In genomic region chr14:56341766-56342418, GRCh38 we compare ENCODE assay signal across 11 cellular contexts.
DNase-seq lines count a peak whose midpoint lies in the region; ATAC-seq, FAIRE-seq and TF ChIP-seq lines count a peak whose summit lies in the region.
"Had no signal": no experiment of that assay in that cellular context is flagged by ENCODE, and none has a peak within 500 bp of the region (broad histone marks: within the 10 kb centered on the region; RNA-seq: fewer than 3 reads in every experiment).

No MANE protein-coding gene starts in this region.

- no peak overlapping the region for H3K4me2 ChIP-seq in PC-3 (ENCODE audit: low read length)

- CTCF ChIA-PET in PC-3 (lab: Charles Lee) = interaction anchor here (0.7 kb wide), 1 partner anchor 636 kb away, joined by 3 read pairs; no protein-coding TSS in a partner anchor

- no peaks in the 10 kb centered on the region for H3K79me2 ChIP-seq in PC-3 (ENCODE audit: low read length)

- peak overlapping the region in 10 of 12 donors; percentile 0 to 71 (median 12) for H3K27ac ChIP-seq in heart left ventricle
- H3K27ac ChIP-seq in PC-3 (ENCODE audit: low read length) = no peak overlapping the region

- H3K27me3 ChIP-seq in heart left ventricle (no peaks in the 10 kb centered on the region), PC-3 (ENCODE audit: low read length) (peaks cover 31% of the 10 kb centered on the region; the same call in 1 of the 2 replicates)

- no peak for TF ChIP-seq CTCF in heart left ventricle (IDR thresholded peaks at IDR 0.05)
- no peak for TF ChIP-seq CTCF in PC-3 (conservative IDR thresholded peaks at IDR 0.05; ENCODE audit: low read depth, low read length)

- H3K4me3 ChIP-seq in heart left ventricle (no peak overlapping the region), PC-3 (ENCODE audit: low read length) (no peak overlapping the region)

- no peak for TF ChIP-seq POLR2A in heart left ventricle (IDR thresholded peaks at IDR 0.05)

- no peaks in the 10 kb centered on the region for H3F3A ChIP-seq in PC-3 (ENCODE audit: low read length, unreplicated experiment)

- 0 out of 2 replicates have a peak overlapping the region, but pooled peaks have one; percentile 1 for H2AFZ ChIP-seq in PC-3 (ENCODE audit: low read length)

- DNase-seq in heart left ventricle (no peak), cardiac septum (ENCODE audit: low spot score) (no peak), PC-3 (no peak), hepatic stellate cell (ENCODE audit: low spot score) (peak; percentile 29), urothelium cell line (ENCODE audit: low spot score) (no peak), DMS53 (lab: John Stamatoyannopoulos, UW) (no peak), kidney tubule cell (ENCODE audit: low spot score) (no peak)
- DNase-seq: activated CD4-positive, alpha-beta T cell treated with anti-CD3 and anti-CD28 coated beads, Interleukin-2, amount 50 U/mL, for 1 hour; MM.1S had no signal

- FAIRE-seq in urothelium cell line (lab: Jason Lieb, UNC) = peak; percentile 9

- peaks cover 0 to 33% (median 21%) of the 10 kb centered on the region in 12 donors for H3K4me1 ChIP-seq in heart left ventricle
- H3K4me1 ChIP-seq in PC-3 (ENCODE audit: insufficient read depth, low read length) = peaks cover 3% of the 10 kb centered on the region; the same call in 1 of the 2 replicates

- no peaks in the 10 kb centered on the region for H3K9me2 ChIP-seq in PC-3 (replicated peaks; ENCODE audit: low read length)

- H3K9ac ChIP-seq in PC-3 (ENCODE audit: low read length) = no peak overlapping the region

- ATAC-seq in heart left ventricle = peak in 1 of 4 donors; percentile 4
- ATAC-seq in PC-3 = no peak
- ATAC-seq in GM21360 (IDR thresholded peaks at IDR 0.05; ENCODE audit: unreplicated experiment) = no peak
- ATAC-seq: Panc1 had no signal

- POLR2A ChIA-PET in PC-3 (lab: Charles Lee; ENCODE audit: unreplicated experiment) = no interaction called here

- 36 to 49% (median 41%) methylated on average over 7 of the region's 7 CpGs for WGBS in heart left ventricle, 4 donors

- no peaks in the 10 kb centered on the region for H3K36me3 ChIP-seq in heart left ventricle
- no peaks in the 10 kb centered on the region for H3K36me3 ChIP-seq in PC-3 (ENCODE audit: low read depth, low read length)

- intact Hi-C loops in heart left ventricle (cut with DNase I) (loop anchor here in 9 of 10 donors (2.0 to 10.0 kb wide), 7 partner anchors 130 to 637 kb away; partner anchors contain the start of gene PELI2 (in 1 of the 9)), cardiac septum (cut with DNase I) (loop anchor here (5.0 kb wide), 1 partner anchor 225 kb away; the partner anchor contains the start of gene PELI2), PC-3 (cut with micrococcal nuclease) (no loop called here)

- H4K20me1 ChIP-seq in PC-3 (ENCODE audit: low read length) = no peaks in the 10 kb centered on the region

- no peaks in the 10 kb centered on the region for H3K9me3 ChIP-seq in heart left ventricle
- H3K9me3 ChIP-seq in PC-3 (ENCODE audit: low read length) = no peaks in the 10 kb centered on the region

- BruUV-seq in PC-3 (replicated peaks; lab: Mats Ljungman, UMichigan) = no TSS peak
